In genomic region chr19:48363500-48363809, GRCh38 we compare ENCODE assay signal across 6 cellular contexts. TPM values are rescaled to one million over a fixed set of nuclear protein-coding genes. Genes with fewer than 3 reads are reported as not detected.
A peak's percentile ranks its signal among the peaks of the same experiment; 100 is the strongest.
DNase-seq lines count a peak whose midpoint lies in the region; ATAC-seq and TF ChIP-seq lines count a peak whose summit lies in the region.

No MANE protein-coding gene starts in this region.

- no peak overlapping the region for H3K23ac ChIP-seq in trophoblast cell (ENCODE audit: low read length)

- H4K91ac ChIP-seq in trophoblast cell (ENCODE audit: low read depth, low read length): peak overlapping the region; percentile 68

- H3K79me2 ChIP-seq in trophoblast cell (ENCODE audit: control insufficient read depth, insufficient read depth, low read length, poor library complexity): no peaks in the 10 kb centered on the region

- H3K4me3 ChIP-seq in colonic mucosa (peak overlapping the region; percentile 63), trophoblast cell (ENCODE audit: low read depth, low read length) (peak overlapping the region; percentile 66)

- H3K18ac ChIP-seq in trophoblast cell (ENCODE audit: low read length): peak overlapping the region; percentile 43

- H2AFZ ChIP-seq in trophoblast cell (ENCODE audit: insufficient read depth, low read length, poor library complexity): peak overlapping the region; percentile 82

- no peak for TF ChIP-seq CTCF in colonic mucosa (IDR thresholded peaks at IDR 0.05)

- peak overlapping the region; percentile 4 for H2BK5ac ChIP-seq in trophoblast cell (ENCODE audit: low read depth, low read length, poor library complexity)

- H3K27me3 ChIP-seq in colonic mucosa: no peaks in the 10 kb centered on the region
- H3K27me3 ChIP-seq in trophoblast cell (ENCODE audit: insufficient read depth, low read length): no peaks in the 10 kb centered on the region

- H3K9ac ChIP-seq in colonic mucosa (ENCODE audit: low read depth in 2 of 2, low read length in 2 of 2) (peak overlapping the region; percentile 85 to 95), trophoblast cell (ENCODE audit: low read length) (peak overlapping the region; percentile 85)

- peak overlapping the region; percentile 24 for H2AK5ac ChIP-seq in trophoblast cell (ENCODE audit: low read length)

- H3K4me1 ChIP-seq in colonic mucosa: peaks cover 4% of the 10 kb centered on the region
- peaks cover 4 to 5% of the 10 kb centered on the region in 2 experiments for H3K4me1 ChIP-seq in trophoblast cell (ENCODE audit: control insufficient read depth in 1 of 2, insufficient read depth in 2 of 2, low read length in 2 of 2)

- DNase-seq in colonic mucosa: no peak
- peak in 1 of 2 donors; percentile 54 for DNase-seq in trophoblast cell
- no peak for DNase-seq in mucosa of gallbladder (ENCODE audit: low spot score)
- DNase-seq in NCI-H524 treated with DMSO at 0.1 percent for 48 hours (lab: John Stamatoyannopoulos, UW): no peak

- peak overlapping the region; percentile 72 for H3K4me2 ChIP-seq in trophoblast cell (ENCODE audit: low read length)

- peak overlapping the region; percentile 76 for H3K14ac ChIP-seq in trophoblast cell (ENCODE audit: low read length)

- intact Hi-C loops in colonic mucosa (cut with DNase I): no loop called here

- H3K36me3 ChIP-seq in colonic mucosa: no peaks in the 10 kb centered on the region
- H3K36me3 ChIP-seq in trophoblast cell (ENCODE audit: control insufficient read depth in 1 of 2, insufficient read depth in 2 of 2, low read length in 2 of 2): no peaks in the 10 kb centered on the region

- H4K8ac ChIP-seq in trophoblast cell (ENCODE audit: low read depth, low read length): peak overlapping the region; percentile 78

- WGBS in trophoblast cell (ENCODE audit: extremely low coverage, insufficient coverage, insufficient read length): no CpG with 5 or more reads among the region's 10 CpGs

- peak overlapping the region; percentile 95 for H4K12ac ChIP-seq in trophoblast cell (ENCODE audit: low read depth, low read length)

- peak; percentile 26 for ATAC-seq in GM18907 (IDR thresholded peaks at IDR 0.05; ENCODE audit: unreplicated experiment)
- ATAC-seq in HG03354 (IDR thresholded peaks at IDR 0.05; ENCODE audit: poor library complexity, severe bottlenecking, unreplicated experiment): peak; percentile 21

- peak overlapping the region; percentile 5 for H3K4ac ChIP-seq in trophoblast cell (ENCODE audit: low read depth, low read length)

- peak overlapping the region; percentile 4 for H2BK120ac ChIP-seq in trophoblast cell (ENCODE audit: insufficient read depth, low read length, poor library complexity)

- H2BK12ac ChIP-seq in trophoblast cell (ENCODE audit: low read length): no peak overlapping the region

- peaks cover 13% of the 10 kb centered on the region for H3K79me1 ChIP-seq in trophoblast cell (ENCODE audit: low read length)

- H3K9me3 ChIP-seq in colonic mucosa (no peaks in the 10 kb centered on the region), trophoblast cell (ENCODE audit: insufficient read depth, low read depth, low read length) (peaks cover 3% of the 10 kb centered on the region)

- peak overlapping the region; percentile 98 for H3K27ac ChIP-seq in colonic mucosa
- peak overlapping the region; percentile 52 for H3K27ac ChIP-seq in trophoblast cell (ENCODE audit: low read depth, low read length)

RNA-seq across cellular contexts. Expression of gene TMEM143, which starts 0.3 kb away (rescaled TPM):
- total RNA-seq in colonic mucosa (10 to 100 TPM in 1 of 2 donors, 1 to 10 TPM in 1; 8.9 to 18.2 TPM), mucosa of gallbladder (18.0 TPM)
- polyA plus RNA-seq in trophoblast cell (2013): 5.9 and 6.5 TPM in 2 replicates

RNA-seq across cellular contexts. Expression of gene SYNGR4, which starts 0.7 kb away (rescaled TPM):
- total RNA-seq in colonic mucosa (not detected), mucosa of gallbladder (not detected)
- polyA plus RNA-seq in trophoblast cell (2013): 0.08 and 0.19 TPM in 2 replicates

RNA-seq across cellular contexts. Expression of gene KDELR1, which starts 27.9 kb away (rescaled TPM):
- total RNA-seq in colonic mucosa (100 to 1,000 TPM; 233 to 249 TPM), mucosa of gallbladder (205 TPM)
- 586 and 590 TPM in 2 replicates for polyA plus RNA-seq in trophoblast cell (2013)

RNA-seq across cellular contexts. Expression of gene GRIN2D, which starts 30.0 kb away (rescaled TPM):
- total RNA-seq in colonic mucosa (under 1 TPM; 0.35 to 0.49 TPM), mucosa of gallbladder (0.69 TPM)
- polyA plus RNA-seq in trophoblast cell (2013): 3.3 and 3.6 TPM in 2 replicates

RNA-seq across cellular contexts. Expression of gene EMP3, which starts 38.1 kb away (rescaled TPM):
- 10 to 100 TPM; 11.6 to 29.4 TPM for total RNA-seq in colonic mucosa
- 21.1 and 22.2 TPM in 2 replicates for polyA plus RNA-seq in trophoblast cell (2013)
- total RNA-seq in mucosa of gallbladder: 52.4 TPM
